In the genomic region with DNA sequence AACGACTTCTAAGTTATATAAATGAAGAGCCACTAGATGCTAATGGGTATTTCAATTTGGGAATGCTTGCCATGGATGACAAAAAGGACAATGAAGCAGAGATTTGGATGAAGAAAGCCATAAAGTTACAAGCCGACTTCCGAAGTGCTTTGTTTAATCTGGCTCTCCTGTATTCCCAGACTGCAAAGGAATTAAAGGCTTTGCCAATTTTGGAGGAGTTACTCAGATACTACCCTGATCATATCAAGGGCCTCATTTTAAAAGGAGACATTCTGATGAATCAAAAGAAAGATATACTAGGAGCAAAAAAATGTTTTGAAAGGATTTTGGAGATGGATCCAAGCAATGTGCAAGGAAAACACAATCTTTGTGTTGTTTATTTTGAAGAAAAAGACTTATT, we compare ENCODE assay signal across 18 cellular contexts.
"Had no signal": no experiment of that assay in that cellular context is flagged by ENCODE, and none has a peak within 500 bp of the region (broad histone marks: within the 10 kb centered on the region; RNA-seq: fewer than 3 reads in every experiment).

No MANE protein-coding gene starts in this region.

- DNase-seq: KBM-7, MG63, NCI-H1092, NCI-H1105 treated with DMSO at 0.1 percent for 48 hours, NCI-H1417 treated with DMSO at 0.1 percent for 48 hours, NCI-H146, NCI-H1694 treated with DMSO at 0.1 percent for 48 hours, NCI-H1930, NCI-H2081, NCI-H2107, NCI-H2227 treated with DMSO at 0.1 percent for 48 hours, NCI-H510A, NCI-H524 treated with DMSO at 0.1 percent for 48 hours, NCI-H69, NCI-H774, SHP77, SK-N-SH, SW 1271 had no signal
